ENCODE assay signal across 20 cellular contexts in genomic region chr3:30384546-30385072, GRCh38.
"Had no signal": no experiment of that assay in that cellular context is flagged by ENCODE, and none has a peak within 500 bp of the region (broad histone marks: within the 10 kb centered on the region; RNA-seq: fewer than 3 reads in every experiment).

No MANE protein-coding gene starts in this region.

- H3K4me3 ChIP-seq: left lung, prostate gland, right atrium auricular region, sigmoid colon, spleen, thoracic aorta, tibial nerve, upper lobe of left lung, uterus had no signal

- DNase-seq: cerebellar nuclear complex; cortex of kidney; effector memory CD8-positive, alpha-beta T cell; head of caudate nucleus; kidney; left lung; natural killer cell; sigmoid colon; spleen; stimulated activated CD4-positive, alpha-beta T cell treated with anti-CD3 and anti-CD28 coated beads, Interleukin-4, amount 100 ng/mL, for 4 hours; stimulated activated naive CD8-positive, alpha-beta T cell treated with anti-CD3 and anti-CD28 coated beads, Interleukin-15, Interleukin-2, amounts not matched to agents 100 U/mL and 50 U/mL, for 24 hours; upper lobe of left lung; uterus had no signal

- H3K9me3 ChIP-seq: prostate gland, right atrium auricular region, sigmoid colon, thoracic aorta, uterus had no signal

- H3K36me3 ChIP-seq: left lung, prostate gland, right atrium auricular region, sigmoid colon, spleen, thoracic aorta, tibial nerve, upper lobe of left lung, uterus had no signal

- ATAC-seq: effector memory CD8-positive, alpha-beta T cell; left lung; natural killer cell; stimulated activated memory B cell treated with anti-CD40 and anti-IgM and Interleukin-4, amounts not matched to agents 10 μg/mL and 1 μg/mL and 100 μg/mL, for 72 hours; stimulated activated naive CD8-positive, alpha-beta T cell treated with anti-CD3 and anti-CD28 coated beads, Interleukin-15, Interleukin-2, amounts not matched to agents 100 U/mL and 50 U/mL, for 24 hours had no signal

- FAIRE-seq: endometrium, frontal cortex, kidney had no signal

- H3K27me3 ChIP-seq: left lung, right atrium auricular region, sigmoid colon, spleen, tibial nerve, upper lobe of left lung, uterus had no signal

- H3K27ac ChIP-seq: left lung, prostate gland, right atrium auricular region, sigmoid colon, spleen, thoracic aorta, tibial nerve, upper lobe of left lung, uterus had no signal

- H3K4me1 ChIP-seq: left lung, prostate gland, right atrium auricular region, sigmoid colon, spleen, tibial nerve, upper lobe of left lung, uterus had no signal
